ENCODE assay signal across 12 cellular contexts in genomic region chr14:59363545-59364226, GRCh38.
A peak's percentile ranks its signal among the peaks of the same experiment; 100 is the strongest.
DNase-seq lines count a peak whose midpoint lies in the region; ATAC-seq and TF ChIP-seq lines count a peak whose summit lies in the region.
"Had no signal": no experiment of that assay in that cellular context is flagged by ENCODE, and none has a peak within 500 bp of the region (broad histone marks: within the 10 kb centered on the region; RNA-seq: fewer than 3 reads in every experiment).

No MANE protein-coding gene starts in this region.

- no peak for TF ChIP-seq EP300 in suprapubic skin (IDR thresholded peaks at IDR 0.05)

- no peaks in the 10 kb centered on the region for H3K36me3 ChIP-seq in MG63
- H3K36me3 ChIP-seq in left ventricle myocardium inferior = peaks cover 32% of the 10 kb centered on the region
- peaks cover 26% of the 10 kb centered on the region for H3K36me3 ChIP-seq in suprapubic skin

- POLR2A ChIA-PET in WTC11 (lab: Charles Lee) = no interaction called here

- no peak overlapping the region for H3K4me3 ChIP-seq in MG63
- peak overlapping the region; percentile 43 for H3K4me3 ChIP-seq in left ventricle myocardium inferior
- peak overlapping the region; percentile 21 for H3K4me3 ChIP-seq in suprapubic skin
- H3K4me3 ChIP-seq: vagina had no signal

- no peak for TF ChIP-seq POLR2A in suprapubic skin (IDR thresholded peaks at IDR 0.05)

- peaks cover 66% of the 10 kb centered on the region for H3K4me1 ChIP-seq in left ventricle myocardium inferior
- H3K4me1 ChIP-seq in suprapubic skin = peaks cover 57% of the 10 kb centered on the region

- CTCF ChIA-PET in WTC11 (lab: Charles Lee) = no interaction called here

- DNase-seq in MG63 (peak; percentile 31), WTC11 (ENCODE audit: low spot score) (no peak), left ventricle myocardium inferior (no peak), suprapubic skin (ENCODE audit: low spot score in 2 of 2) (no peak), T-helper 1 cell (no peak), KBM-7 (no peak)
- DNase-seq: activated T-cell treated with anti-CD3 and anti-CD28 coated beads, Interleukin-2, amount 50 U/mL, for 4 hours; NCI-H1105; NK-92 treated with Interleukin-12 subunit alpha and Interleukin-12 subunit beta, amount 100 ng/mL, for 24 hours had no signal

- no peaks in the 10 kb centered on the region for H3K4me1 Mint-ChIP-seq in WTC11
- H3K4me1 Mint-ChIP-seq: central memory CD8-positive, alpha-beta T cell had no signal

- no peaks in the 10 kb centered on the region for H3K9me3 Mint-ChIP-seq in WTC11
- H3K9me3 Mint-ChIP-seq: activated T-cell treated with anti-CD3 and anti-CD28 coated beads, Interleukin-2, amount 50 U/mL, for 4 hours; central memory CD8-positive, alpha-beta T cell had no signal

- H3K27me3 ChIP-seq in MG63 (no peaks in the 10 kb centered on the region), left ventricle myocardium inferior (ENCODE audit: low read depth) (no peaks in the 10 kb centered on the region), suprapubic skin (no peaks in the 10 kb centered on the region)
- H3K27me3 ChIP-seq: vagina had no signal

- peaks cover 3% of the 10 kb centered on the region for H3K36me3 Mint-ChIP-seq in WTC11

- no peaks in the 10 kb centered on the region for H3K27me3 Mint-ChIP-seq in WTC11 (ENCODE audit: low read depth)
- H3K27me3 Mint-ChIP-seq: central memory CD8-positive, alpha-beta T cell had no signal

- H3K27ac ChIP-seq in left ventricle myocardium inferior (replicated peaks) (peak overlapping the region; percentile 90), suprapubic skin (peak overlapping the region; percentile 70)
- H3K27ac ChIP-seq: vagina had no signal

- H3K27ac Mint-ChIP-seq in WTC11 = 0 out of 2 replicates have a peak overlapping the region, but pooled peaks have one; percentile 19

- in situ Hi-C loops in KBM-7 (cut with MboI; ENCODE audit: low pct_unique_long_range_greater_than_20kb, low sequenced_read_pairs) = no loop called here

- intact Hi-C loops in left ventricle myocardium inferior (cut with micrococcal nuclease) = no loop called here

- ATAC-seq in WTC11 = no peak
- no peak for ATAC-seq in HG03432 (IDR thresholded peaks at IDR 0.05; ENCODE audit: unreplicated experiment)
- ATAC-seq: activated T-cell treated with anti-CD3 and anti-CD28 coated beads, Interleukin-2, amount 50 U/mL, for 4 hours had no signal

- H3K4me3 Mint-ChIP-seq in WTC11 = no peak overlapping the region
- H3K4me3 Mint-ChIP-seq: activated T-cell treated with anti-CD3 and anti-CD28 coated beads, Interleukin-2, amount 50 U/mL, for 4 hours; central memory CD8-positive, alpha-beta T cell had no signal

- no peak for TF ChIP-seq CTCF in WTC11 (IDR thresholded peaks at IDR 0.05)
- no peak for TF ChIP-seq CTCF in left ventricle myocardium inferior (IDR thresholded peaks at IDR 0.05; ENCODE audit: borderline replicate concordance)
- TF ChIP-seq CTCF in suprapubic skin (IDR thresholded peaks at IDR 0.05) = no peak

- WGBS in suprapubic skin = 38% methylated on average over 5 of the region's 5 CpGs

- H3K9me3 ChIP-seq in MG63 (no peaks in the 10 kb centered on the region), left ventricle myocardium inferior (replicated peaks) (no peaks in the 10 kb centered on the region), suprapubic skin (no peaks in the 10 kb centered on the region)
- H3K9me3 ChIP-seq: vagina had no signal

TF ChIP-seq in WTC11, 78 proteins besides CTCF, POLR2A, EP300 and RAD21 (continues in another document):
- TF ChIP-seq ARID4B (CRISPR knock-in tag; IDR thresholded peaks at IDR 0.05; ENCODE audit: borderline replicate concordance) = no peak
- no peak for TF ChIP-seq ZNF423 (CRISPR knock-in tag; IDR thresholded peaks at IDR 0.05)
- no peak for TF ChIP-seq MYBL2 (CRISPR knock-in tag; IDR thresholded peaks at IDR 0.05)
- TF ChIP-seq NFATC4 (CRISPR knock-in tag; IDR thresholded peaks at IDR 0.05) = no peak
- no peak for TF ChIP-seq E2F1 (CRISPR knock-in tag; IDR thresholded peaks at IDR 0.05)
- TF ChIP-seq GABPB1 (CRISPR knock-in tag; IDR thresholded peaks at IDR 0.05) = no peak
- no peak for TF ChIP-seq ZNF671 (CRISPR knock-in tag; IDR thresholded peaks at IDR 0.05)
- no peak for TF ChIP-seq USF2 (CRISPR knock-in tag; IDR thresholded peaks at IDR 0.05)
- TF ChIP-seq ZNF232 (CRISPR knock-in tag; IDR thresholded peaks at IDR 0.05) = no peak
- TF ChIP-seq NR3C1 (CRISPR knock-in tag; conservative IDR thresholded peaks at IDR 0.05; ENCODE audit: low read depth) = no peak
- no peak for TF ChIP-seq ZNF121 (CRISPR knock-in tag; IDR thresholded peaks at IDR 0.05)
- TF ChIP-seq SOX15 (CRISPR knock-in tag; IDR thresholded peaks at IDR 0.05) = no peak
- TF ChIP-seq FOXP4 (CRISPR knock-in tag; IDR thresholded peaks at IDR 0.05) = no peak
- TF ChIP-seq ZNF416 (CRISPR knock-in tag; IDR thresholded peaks at IDR 0.05) = no peak
- TF ChIP-seq ZNF263 (CRISPR knock-in tag; IDR thresholded peaks at IDR 0.05; ENCODE audit: low read depth) = no peak
